In genomic region chr9:134642385-134643181, GRCh38 we compare ENCODE assay signal across 8 cellular contexts. TPM values are rescaled to one million over a fixed set of nuclear protein-coding genes. Genes with fewer than 3 reads are reported as not detected.
DNase-seq lines count a peak whose midpoint lies in the region; ATAC-seq and TF ChIP-seq lines count a peak whose summit lies in the region.

No MANE protein-coding gene starts in this region.

- peak in 1 of 2 donors; percentile 12 for TF ChIP-seq POLR2A in heart left ventricle (IDR thresholded peaks at IDR 0.05)

- H3K9me3 Mint-ChIP-seq in CD4-positive, alpha-beta T cell: no peaks in the 10 kb centered on the region
- H3K9me3 Mint-ChIP-seq in progenitor cell of endocrine pancreas (ENCODE audit: low read depth) (no peaks in the 10 kb centered on the region), CD14-positive monocyte (no peaks in the 10 kb centered on the region)

- peaks cover 17% of the 10 kb centered on the region for H3K27me3 Mint-ChIP-seq in CD4-positive, alpha-beta T cell
- H3K27me3 Mint-ChIP-seq in T-helper 17 cell: peaks cover 19% of the 10 kb centered on the region
- peaks cover 45% of the 10 kb centered on the region for H3K27me3 Mint-ChIP-seq in progenitor cell of endocrine pancreas
- H3K27me3 Mint-ChIP-seq in CD14-positive monocyte (ENCODE audit: low read depth in 3 of 3): peaks cover 27 to 44% (median 30%) of the 10 kb centered on the region in 3 donors

- H3K4me1 Mint-ChIP-seq in CD4-positive, alpha-beta T cell (ENCODE audit: low read depth): no peaks in the 10 kb centered on the region
- H3K4me1 Mint-ChIP-seq in T-helper 17 cell (peaks cover 4% of the 10 kb centered on the region), progenitor cell of endocrine pancreas (ENCODE audit: low read depth) (peaks cover 8% of the 10 kb centered on the region), CD14-positive monocyte (peaks cover 5% of the 10 kb centered on the region)

- H3K36me3 Mint-ChIP-seq in CD4-positive, alpha-beta T cell (ENCODE audit: low read depth): no peaks in the 10 kb centered on the region
- H3K36me3 Mint-ChIP-seq in T-helper 17 cell (ENCODE audit: low read depth): no peaks in the 10 kb centered on the region
- no peaks in the 10 kb centered on the region for H3K36me3 Mint-ChIP-seq in progenitor cell of endocrine pancreas (ENCODE audit: insufficient read depth)
- no peaks in the 10 kb centered on the region for H3K36me3 Mint-ChIP-seq in CD14-positive monocyte

- CTCF ChIA-PET in CD4-positive, alpha-beta T cell (lab: Charles Lee): no interaction called here

- H3K9me3 ChIP-seq in CD4-positive, alpha-beta T cell (ENCODE audit: control insufficient read depth, low read length): no peaks in the 10 kb centered on the region
- H3K9me3 ChIP-seq in T-helper 17 cell (ENCODE audit: control insufficient read depth, low read length, poor library complexity, severe bottlenecking): no peaks in the 10 kb centered on the region
- H3K9me3 ChIP-seq in heart left ventricle: no peaks in the 10 kb centered on the region

- no peak overlapping the region for H3K27ac Mint-ChIP-seq in CD4-positive, alpha-beta T cell
- no peak overlapping the region for H3K27ac Mint-ChIP-seq in T-helper 17 cell
- no peak overlapping the region for H3K27ac Mint-ChIP-seq in progenitor cell of endocrine pancreas
- no peak overlapping the region for H3K27ac Mint-ChIP-seq in CD14-positive monocyte

- no peaks in the 10 kb centered on the region for H3K36me3 ChIP-seq in heart left ventricle

- 10 to 26% (median 12%) methylated on average over 16 to 37 of the region's 37 CpGs for WGBS in heart left ventricle, 4 donors

- ATAC-seq in CD4-positive, alpha-beta T cell (ENCODE audit: poor library complexity): no peak
- ATAC-seq in T-helper 17 cell: no peak
- ATAC-seq in heart left ventricle: peak in 2 of 4 donors; percentile 25 to 32

- POLR2A ChIA-PET in CD4-positive, alpha-beta T cell (lab: Charles Lee): no interaction called here

- peak overlapping the region; percentile 11 for H3K4me3 Mint-ChIP-seq in CD4-positive, alpha-beta T cell
- H3K4me3 Mint-ChIP-seq in T-helper 17 cell (peak overlapping the region; percentile 71), progenitor cell of endocrine pancreas (ENCODE audit: low read depth) (peak overlapping the region; percentile 68), CD14-positive monocyte (peak overlapping the region in 1 of 2 donors; percentile 60)

- H3K27ac ChIP-seq in CD4-positive, alpha-beta T cell (ENCODE audit: low read depth, low read length): no peak overlapping the region
- peak overlapping the region; percentile 27 to 96 (median 82) for H3K27ac ChIP-seq in heart left ventricle

- no peak for TF ChIP-seq CTCF in CD4-positive, alpha-beta T cell (IDR thresholded peaks at IDR 0.05)
- peak in 7 of 12 donors; percentile 4 to 41 (median 29) for TF ChIP-seq CTCF in heart left ventricle (IDR thresholded peaks at IDR 0.05)
- TF ChIP-seq CTCF in progenitor cell of endocrine pancreas (IDR thresholded peaks at IDR 0.05; ENCODE audit: unreplicated experiment): peak; percentile 13
- TF ChIP-seq CTCF in CD14-positive monocyte (IDR thresholded peaks at IDR 0.05): no peak

- no peak for DNase-seq in CD4-positive, alpha-beta T cell
- DNase-seq in T-helper 17 cell (no peak), heart left ventricle (peak; percentile 62 to 81 (median 65)), progenitor cell of endocrine pancreas (ENCODE audit: low spot score, unreplicated experiment) (no peak), head of caudate nucleus (no peak), RKO (ENCODE audit: low spot score) (no peak), CD14-positive monocyte (ENCODE audit: low spot score) (no peak), RPMI8226 (no peak)

- intact Hi-C loops in CD4-positive, alpha-beta T cell (cut with DNase I, micrococcal nuclease): loop anchor here (5.0 to 10.0 kb wide), 2 partner anchors 195 to 478 kb away; partner anchors contain the start of gene RNU6ATAC (in 1 of the 2)
- intact Hi-C loops in heart left ventricle (cut with DNase I): loop anchor here in 6 of 10 donors (2.0 to 10.0 kb wide), 9 partner anchors 165 to 478 kb away; partner anchors contain the start of gene RNU6ATAC (in 1 of the 6)
- intact Hi-C loops in head of caudate nucleus (cut with DNase I): no loop called here
- intact Hi-C loops in CD14-positive monocyte (cut with micrococcal nuclease): no loop called here

- peak overlapping the region; percentile 59 to 89 (median 76) for H3K4me3 ChIP-seq in heart left ventricle

- peaks cover 11% of the 10 kb centered on the region for H3K27me3 ChIP-seq in CD4-positive, alpha-beta T cell (ENCODE audit: control insufficient read depth, insufficient read depth, low read length)
- H3K27me3 ChIP-seq in heart left ventricle: peaks cover 0 to 21% (median 0%) of the 10 kb centered on the region in 9 donors

- peaks cover 0 to 41% (median 13%) of the 10 kb centered on the region in 12 donors for H3K4me1 ChIP-seq in heart left ventricle

RNA-seq across cellular contexts. Expression of gene COL5A1, which starts 1.0 kb away (rescaled TPM):
- under 1 TPM; 0.41 to 0.50 TPM for total RNA-seq in CD4-positive, alpha-beta T cell
- total RNA-seq in T-helper 17 cell: 1 to 10 TPM; 3.3 to 4.2 TPM
- total RNA-seq in heart left ventricle: 10 to 100 TPM in 7 of 9 donors, 1 to 10 TPM in 2; 7.6 to 91.3 (median 13.4) TPM
- polyA plus RNA-seq in heart left ventricle: 10 to 100 TPM in 1 of 2 donors, 1 to 10 TPM in 1; 8.5 to 18.9 TPM
- total RNA-seq in progenitor cell of endocrine pancreas: 19.8 and 21.5 TPM in 2 replicates
- not detected for polyA plus RNA-seq in CD14-positive monocyte

Comparison
In these comparisons a context has a peak if more than half of its experiments do, and no peak if none do; other contexts are left out.
1. DNase-seq: peak in heart left ventricle (5 of 5); none in CD4-positive, alpha-beta T cell (0 of 10), T-helper 17 cell (0 of 3), progenitor cell of endocrine pancreas (single experiment), head of caudate nucleus (0 of 42), RKO (single experiment), CD14-positive monocyte (single experiment) and RPMI8226 (single experiment).
2. CTCF ChIP-seq: peak in heart left ventricle (7 of 12) and progenitor cell of endocrine pancreas (single experiment); none in CD4-positive, alpha-beta T cell (single experiment) and CD14-positive monocyte (single experiment).
3. intact Hi-C loops: an anchor here in CD4-positive, alpha-beta T cell (5.0 to 10.0 kb wide) and heart left ventricle (2.0 to 10.0 kb wide); none called in head of caudate nucleus and CD14-positive monocyte.